In the genomic region with DNA sequence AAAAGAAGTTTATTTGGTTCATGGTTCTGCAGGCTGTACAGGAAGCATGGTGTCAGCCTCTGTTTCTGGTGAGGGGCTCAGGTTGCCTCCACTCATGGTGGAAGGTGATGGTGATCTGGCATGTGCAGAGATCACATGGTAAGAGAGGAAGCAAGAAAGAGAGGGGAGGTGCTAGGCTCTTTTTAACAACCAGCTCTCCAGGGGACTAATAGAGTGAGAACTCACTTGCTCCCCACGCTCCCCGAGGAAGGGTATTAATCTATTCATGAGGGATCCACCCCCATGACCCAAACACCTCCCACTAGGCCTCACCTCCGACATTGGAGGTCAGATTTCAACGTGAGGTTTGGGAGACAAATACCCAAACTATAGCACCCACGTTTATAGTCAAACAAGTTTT, we compare ENCODE assay signal across 25 cellular contexts. TPM values are rescaled to one million over a fixed set of nuclear protein-coding genes. Genes with fewer than 3 reads are reported as not detected.
"Had no signal": no experiment of that assay in that cellular context is flagged by ENCODE, and none has a peak within 500 bp of the region (broad histone marks: within the 10 kb centered on the region; RNA-seq: fewer than 3 reads in every experiment).

No MANE protein-coding gene starts in this region.

- H3K4me3 ChIP-seq: ascending aorta, breast epithelium, gastroesophageal sphincter, spleen, testis had no signal

- H3K4me1 ChIP-seq: breast epithelium, testis had no signal

- H3K27me3 Mint-ChIP-seq: activated CD4-positive, alpha-beta memory T cell treated with anti-CD3 and anti-CD28 coated beads, Interleukin-2, amount 10 ng/mL, durations not matched to agents 7 days and 5 days; activated CD8-positive, alpha-beta memory T cell treated with anti-CD3 and anti-CD28 coated beads, Interleukin-2, amount 10 ng/mL, durations not matched to agents 7 days and 5 days; memory B cell; stimulated activated memory B cell treated with anti-CD40 and anti-IgM and Interleukin-4, amounts not matched to agents 10 μg/mL and 1 μg/mL and 100 μg/mL, for 72 hours; type B pancreatic cell had no signal

- H3K27ac Mint-ChIP-seq: activated CD4-positive, alpha-beta memory T cell treated with anti-CD3 and anti-CD28 coated beads, Interleukin-2, amount 10 ng/mL, durations not matched to agents 7 days and 5 days; activated CD8-positive, alpha-beta memory T cell treated with anti-CD3 and anti-CD28 coated beads, Interleukin-2, amount 10 ng/mL, durations not matched to agents 7 days and 5 days; memory B cell; nephron progenitor cell; stimulated activated memory B cell treated with anti-CD40 and anti-IgM and Interleukin-4, amounts not matched to agents 10 μg/mL and 1 μg/mL and 100 μg/mL, for 72 hours; type B pancreatic cell had no signal

- ATAC-seq: activated CD8-positive, alpha-beta memory T cell treated with anti-CD3 and anti-CD28 coated beads, Interleukin-2, amount 10 ng/mL, durations not matched to agents 7 days and 5 days; gastroesophageal sphincter; stimulated activated memory B cell treated with anti-CD40 and anti-IgM and Interleukin-4, amounts not matched to agents 10 μg/mL and 1 μg/mL and 100 μg/mL, for 72 hours had no signal

- H3K27ac ChIP-seq: ascending aorta, breast epithelium, gastroesophageal sphincter, testis, WERI-Rb-1 had no signal

- H3K4me3 Mint-ChIP-seq: activated CD4-positive, alpha-beta memory T cell treated with anti-CD3 and anti-CD28 coated beads, Interleukin-2, amount 10 ng/mL, durations not matched to agents 7 days and 5 days; activated CD8-positive, alpha-beta memory T cell treated with anti-CD3 and anti-CD28 coated beads, Interleukin-2, amount 10 ng/mL, durations not matched to agents 7 days and 5 days; memory B cell; nephron progenitor cell; stimulated activated memory B cell treated with anti-CD40 and anti-IgM and Interleukin-4, amounts not matched to agents 10 μg/mL and 1 μg/mL and 100 μg/mL, for 72 hours; type B pancreatic cell had no signal

- H3K9me3 ChIP-seq: ascending aorta, breast epithelium, gastroesophageal sphincter, heart left ventricle, spleen, testis had no signal

- H3K27me3 ChIP-seq: ascending aorta, breast epithelium, gastroesophageal sphincter, heart left ventricle, spleen, testis had no signal

- DNase-seq: activated CD4-positive, alpha-beta memory T cell treated with anti-CD3 and anti-CD28 coated beads, Interleukin-2, amount 10 ng/mL, durations not matched to agents 7 days and 5 days; activated CD4-positive, alpha-beta T cell treated with anti-CD3 and anti-CD28 coated beads for 48 hours; activated CD8-positive, alpha-beta memory T cell treated with anti-CD3 and anti-CD28 coated beads, Interleukin-2, amount 10 ng/mL, durations not matched to agents 7 days and 5 days; activated naive CD4-positive, alpha-beta T cell; cortex of kidney; heart left ventricle; kidney glomerular epithelial cell; nephron progenitor cell; occipital lobe; retina; spleen; stimulated activated CD4-positive, alpha-beta T cell treated with anti-CD3 and anti-CD28 coated beads, Interleukin-4, amount 100 ng/mL, for 4 hours; T-helper 2 cell; testis; WERI-Rb-1 had no signal

- H3K9me3 Mint-ChIP-seq: activated CD4-positive, alpha-beta memory T cell treated with anti-CD3 and anti-CD28 coated beads, Interleukin-2, amount 10 ng/mL, durations not matched to agents 7 days and 5 days; memory B cell; type B pancreatic cell had no signal

- H3K36me3 ChIP-seq: ascending aorta, breast epithelium, gastroesophageal sphincter, spleen, WERI-Rb-1 had no signal

RNA-seq across cellular contexts. Expression of a gene that starts 4.0 kb away (rescaled TPM):
- total RNA-seq: activated CD4-positive, alpha-beta memory T cell treated with anti-CD3 and anti-CD28 coated beads, Interleukin-2, amount 10 ng/mL, durations not matched to agents 7 days and 5 days; activated CD8-positive, alpha-beta memory T cell treated with anti-CD3 and anti-CD28 coated beads, Interleukin-2, amount 10 ng/mL, durations not matched to agents 7 days and 5 days; ascending aorta; breast epithelium; gastroesophageal sphincter; heart left ventricle; liver; occipital lobe; posterior vena cava; spleen had no signal
- polyA plus RNA-seq: adipose tissue, esophagus, heart left ventricle, spleen had no signal

RNA-seq across cellular contexts. Expression of a gene that starts 11.6 kb away (rescaled TPM):
- total RNA-seq: ascending aorta had no signal
